Comparison of ENCODE assay signal across 12 cellular contexts in genomic region chr1:232983817-232984567, GRCh38.
"Had no signal": no experiment of that assay in that cellular context is flagged by ENCODE, and none has a peak within 500 bp of the region (broad histone marks: within the 10 kb centered on the region; RNA-seq: fewer than 3 reads in every experiment).

No MANE protein-coding gene starts in this region.

- H3K27me3 ChIP-seq: testis, uterus had no signal

- H3K4me3 Mint-ChIP-seq: activated CD4-positive, alpha-beta T cell treated with anti-CD3 and anti-CD28 coated beads, Interleukin-2, amount 10 ng/mL, durations not matched to agents 7 days and 5 days; activated T-cell treated with anti-CD3 and anti-CD28 coated beads, Interleukin-2, amount 50 U/mL, for 4 hours; dendritic cell treated with granulocyte-macrophage colony-stimulating factor and Interleukin-4, amounts not matched to agents 40 ng/mL and 50 ng/mL, for 4 days; naive thymus-derived CD8-positive, alpha-beta T cell; WTC11 had no signal

- DNase-seq: activated CD4-positive, alpha-beta T cell treated with anti-CD3 and anti-CD28 coated beads, Interleukin-2, amount 10 ng/mL, durations not matched to agents 7 days and 5 days; activated T-cell treated with anti-CD3 and anti-CD28 coated beads, Interleukin-2, amount 50 U/mL, for 4 hours; central memory CD4-positive, alpha-beta T cell; naive thymus-derived CD8-positive, alpha-beta T cell; SK-N-SH; stimulated activated CD4-positive, alpha-beta T cell treated with anti-CD3 and anti-CD28 coated beads, Interleukin-2, amount 100 ng/mL, for 48 hours; stimulated activated naive CD8-positive, alpha-beta T cell treated with anti-CD3 and anti-CD28 coated beads, Interleukin-15, Interleukin-2, amounts not matched to agents 100 U/mL and 50 U/mL, for 24 hours; testis; uterus had no signal

- ATAC-seq: activated T-cell treated with anti-CD3 and anti-CD28 coated beads, Interleukin-2, amount 50 U/mL, for 4 hours; esophagus mucosa; naive thymus-derived CD8-positive, alpha-beta T cell; stimulated activated naive CD8-positive, alpha-beta T cell treated with anti-CD3 and anti-CD28 coated beads, Interleukin-15, Interleukin-2, amounts not matched to agents 100 U/mL and 50 U/mL, for 24 hours; WTC11 had no signal

- H3K27me3 Mint-ChIP-seq: activated CD4-positive, alpha-beta T cell treated with anti-CD3 and anti-CD28 coated beads, Interleukin-2, amount 10 ng/mL, durations not matched to agents 7 days and 5 days; dendritic cell treated with granulocyte-macrophage colony-stimulating factor and Interleukin-4, amounts not matched to agents 40 ng/mL and 50 ng/mL, for 4 days; naive thymus-derived CD8-positive, alpha-beta T cell had no signal

- H3K9me3 Mint-ChIP-seq: activated CD4-positive, alpha-beta T cell treated with anti-CD3 and anti-CD28 coated beads, Interleukin-2, amount 10 ng/mL, durations not matched to agents 7 days and 5 days; activated T-cell treated with anti-CD3 and anti-CD28 coated beads, Interleukin-2, amount 50 U/mL, for 4 hours; dendritic cell treated with granulocyte-macrophage colony-stimulating factor and Interleukin-4, amounts not matched to agents 40 ng/mL and 50 ng/mL, for 4 days; naive thymus-derived CD8-positive, alpha-beta T cell; WTC11 had no signal

- H3K36me3 ChIP-seq: uterus had no signal

- H3K4me1 ChIP-seq: uterus had no signal

- H3K27ac Mint-ChIP-seq: activated CD4-positive, alpha-beta T cell treated with anti-CD3 and anti-CD28 coated beads, Interleukin-2, amount 10 ng/mL, durations not matched to agents 7 days and 5 days; dendritic cell treated with granulocyte-macrophage colony-stimulating factor and Interleukin-4, amounts not matched to agents 40 ng/mL and 50 ng/mL, for 4 days had no signal

- H3K9me3 ChIP-seq: SK-N-SH, testis, uterus had no signal

- H3K4me3 ChIP-seq: testis, uterus had no signal

- H3K27ac ChIP-seq: testis, uterus had no signal
